ENCODE assay signal across 17 cellular contexts in the genomic region with DNA sequence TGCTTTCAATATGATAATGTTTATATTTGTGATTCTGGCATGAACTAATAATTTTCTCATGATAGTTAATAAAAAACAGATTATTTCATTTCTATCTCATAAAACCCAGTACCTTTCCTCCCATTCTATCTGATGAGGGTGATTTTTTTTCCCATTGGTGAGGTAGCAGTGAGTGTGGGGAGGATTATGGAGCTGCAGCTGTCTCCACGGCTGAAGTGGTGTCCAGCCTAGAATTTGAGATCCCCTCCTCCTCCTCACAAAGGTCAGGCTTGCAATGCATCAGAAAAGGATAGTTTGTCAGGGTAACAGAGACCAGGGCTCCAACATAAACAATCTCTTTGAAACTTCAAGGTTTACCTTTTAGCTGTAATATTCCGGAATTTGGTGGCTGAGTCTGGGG.
"Had no signal": no experiment of that assay in that cellular context is flagged by ENCODE, and none has a peak within 500 bp of the region (broad histone marks: within the 10 kb centered on the region; RNA-seq: fewer than 3 reads in every experiment).

No MANE protein-coding gene starts in this region.

- ATAC-seq: activated CD4-positive, CD25-positive, alpha-beta regulatory T cell treated with anti-CD3 and anti-CD28 coated beads, Interleukin-2, amount 50 U/mL, for 24 hours; esophagus mucosa; gastroesophageal sphincter; heart right ventricle; natural killer cell; stimulated activated naive CD8-positive, alpha-beta T cell treated with anti-CD3 and anti-CD28 coated beads, Interleukin-15, Interleukin-2, amounts not matched to agents 100 U/mL and 50 U/mL, for 24 hours had no signal

- H3K9me3 ChIP-seq: gastroesophageal sphincter, heart right ventricle, left ventricle myocardium inferior, tibial nerve, uterus had no signal

- H3K27me3 ChIP-seq: gastroesophageal sphincter, heart right ventricle, tibial nerve, uterus had no signal

- H3K4me3 ChIP-seq: gastroesophageal sphincter, heart right ventricle, left ventricle myocardium inferior, skin epidermis, tibial nerve, uterus had no signal

- DNase-seq: activated CD4-positive, alpha-beta T cell treated with anti-CD3 and anti-CD28 coated beads, Interleukin-2, amount 10 ng/mL, durations not matched to agents 7 days and 5 days; activated CD8-positive, alpha-beta memory T cell treated with anti-CD3 and anti-CD28 coated beads, Interleukin-2, amount 50 U/mL, for 4 hours; activated gamma-delta T cell; cerebellar nuclear complex; effector CD8-positive, alpha-beta T cell; heart right ventricle; left ventricle myocardium inferior; mammary epithelial cell; natural killer cell; occipital lobe; stimulated activated naive CD8-positive, alpha-beta T cell treated with anti-CD3 and anti-CD28 coated beads, Interleukin-15, Interleukin-2, amounts not matched to agents 100 U/mL and 50 U/mL, for 24 hours; uterus had no signal

- H3K36me3 ChIP-seq: gastroesophageal sphincter, heart right ventricle, left ventricle myocardium inferior, tibial nerve, uterus had no signal

- H3K27ac ChIP-seq: gastroesophageal sphincter, heart right ventricle, left ventricle myocardium inferior, skin epidermis, tibial nerve, uterus had no signal
